27 cellular contexts compared by ENCODE assay signal in genomic region chr13:54611400-54611799, GRCh38.
"Had no signal": no experiment of that assay in that cellular context is flagged by ENCODE, and none has a peak within 500 bp of the region (broad histone marks: within the 10 kb centered on the region; RNA-seq: fewer than 3 reads in every experiment).

No MANE protein-coding gene starts in this region.

- H3K9me3 ChIP-seq: esophagus muscularis mucosa, gastroesophageal sphincter, heart left ventricle, lower lobe of right lung, prostate gland, right atrium auricular region, thoracic aorta, vagina had no signal

- H3K4me3 ChIP-seq: coronary artery, esophagus muscularis mucosa, gastroesophageal sphincter, heart left ventricle, hepatocyte, lower lobe of right lung, prostate gland, right atrium auricular region, thoracic aorta, vagina had no signal

- H3K4me1 ChIP-seq: esophagus muscularis mucosa, foreskin keratinocyte, gastroesophageal sphincter, heart left ventricle, lower lobe of right lung, parathyroid adenoma, prostate gland, right atrium auricular region, vagina had no signal

- H3K4me3 Mint-ChIP-seq: immature natural killer cell; naive thymus-derived CD8-positive, alpha-beta T cell; stimulated activated effector memory CD8-positive, alpha-beta T cell treated with anti-CD3 and anti-CD28 coated beads, Interleukin-12 subunit alpha, Interleukin-12 subunit beta, amount 100 ng/mL, for 72 hours had no signal

- H3K27ac ChIP-seq: coronary artery, esophagus muscularis mucosa, foreskin keratinocyte, gastroesophageal sphincter, heart left ventricle, hepatocyte, lower lobe of right lung, parathyroid adenoma, prostate gland, right atrium auricular region, thoracic aorta, vagina had no signal

- H3K4me2 ChIP-seq: hepatocyte had no signal

- H3K27ac Mint-ChIP-seq: immature natural killer cell; naive thymus-derived CD8-positive, alpha-beta T cell; stimulated activated effector memory CD8-positive, alpha-beta T cell treated with anti-CD3 and anti-CD28 coated beads, Interleukin-12 subunit alpha, Interleukin-12 subunit beta, amount 100 ng/mL, for 72 hours had no signal

- ATAC-seq: foreskin keratinocyte; gastroesophageal sphincter; heart left ventricle; left colon; left ventricle myocardium superior; lower lobe of right lung; naive thymus-derived CD8-positive, alpha-beta T cell; sciatic nerve; stimulated activated effector memory CD8-positive, alpha-beta T cell treated with anti-CD3 and anti-CD28 coated beads, Interleukin-12 subunit alpha, Interleukin-12 subunit beta, amount 100 ng/mL, for 72 hours; stimulated activated naive CD8-positive, alpha-beta T cell treated with anti-CD3 and anti-CD28 coated beads, Interleukin-15, Interleukin-2, amounts not matched to agents 100 U/mL and 50 U/mL, for 24 hours had no signal

- H3K79me2 ChIP-seq: hepatocyte, parathyroid adenoma had no signal

- H3K27me3 ChIP-seq: esophagus muscularis mucosa, foreskin keratinocyte, gastroesophageal sphincter, heart left ventricle, hepatocyte, right atrium auricular region, vagina had no signal

- H3K36me3 ChIP-seq: esophagus muscularis mucosa, gastroesophageal sphincter, heart left ventricle, lower lobe of right lung, prostate gland, right atrium auricular region, thoracic aorta, vagina had no signal

- H3K4me1 Mint-ChIP-seq: immature natural killer cell; naive thymus-derived CD8-positive, alpha-beta T cell; stimulated activated effector memory CD8-positive, alpha-beta T cell treated with anti-CD3 and anti-CD28 coated beads, Interleukin-12 subunit alpha, Interleukin-12 subunit beta, amount 100 ng/mL, for 72 hours had no signal

- H3K36me3 Mint-ChIP-seq: immature natural killer cell; naive thymus-derived CD8-positive, alpha-beta T cell; stimulated activated effector memory CD8-positive, alpha-beta T cell treated with anti-CD3 and anti-CD28 coated beads, Interleukin-12 subunit alpha, Interleukin-12 subunit beta, amount 100 ng/mL, for 72 hours had no signal

- H2AFZ ChIP-seq: hepatocyte, parathyroid adenoma had no signal

- H3K27me3 Mint-ChIP-seq: naive thymus-derived CD8-positive, alpha-beta T cell had no signal

- DNase-seq: dermis blood vessel endothelial cell; effector memory CD4-positive, alpha-beta T cell; foreskin keratinocyte; heart left ventricle; immature natural killer cell; islet precursor cell; kidney glomerular epithelial cell; left colon; left ventricle myocardium superior; lower lobe of right lung; naive thymus-derived CD8-positive, alpha-beta T cell; stimulated activated CD4-positive, alpha-beta T cell treated with anti-CD3 and anti-CD28 coated beads, Interleukin-2, amount 100 ng/mL, for 24 hours; stimulated activated CD4-positive, alpha-beta T cell treated with anti-CD3 and anti-CD28 coated beads, Interleukin-4, amount 100 ng/mL, for 24 hours; stimulated activated naive CD8-positive, alpha-beta T cell treated with anti-CD3 and anti-CD28 coated beads, Interleukin-15, Interleukin-2, amounts not matched to agents 100 U/mL and 50 U/mL, for 24 hours; substantia nigra; trophoblast cell had no signal

- H3K9ac ChIP-seq: parathyroid adenoma had no signal
